ENCODE assay signal across 31 cellular contexts in the genomic region with DNA sequence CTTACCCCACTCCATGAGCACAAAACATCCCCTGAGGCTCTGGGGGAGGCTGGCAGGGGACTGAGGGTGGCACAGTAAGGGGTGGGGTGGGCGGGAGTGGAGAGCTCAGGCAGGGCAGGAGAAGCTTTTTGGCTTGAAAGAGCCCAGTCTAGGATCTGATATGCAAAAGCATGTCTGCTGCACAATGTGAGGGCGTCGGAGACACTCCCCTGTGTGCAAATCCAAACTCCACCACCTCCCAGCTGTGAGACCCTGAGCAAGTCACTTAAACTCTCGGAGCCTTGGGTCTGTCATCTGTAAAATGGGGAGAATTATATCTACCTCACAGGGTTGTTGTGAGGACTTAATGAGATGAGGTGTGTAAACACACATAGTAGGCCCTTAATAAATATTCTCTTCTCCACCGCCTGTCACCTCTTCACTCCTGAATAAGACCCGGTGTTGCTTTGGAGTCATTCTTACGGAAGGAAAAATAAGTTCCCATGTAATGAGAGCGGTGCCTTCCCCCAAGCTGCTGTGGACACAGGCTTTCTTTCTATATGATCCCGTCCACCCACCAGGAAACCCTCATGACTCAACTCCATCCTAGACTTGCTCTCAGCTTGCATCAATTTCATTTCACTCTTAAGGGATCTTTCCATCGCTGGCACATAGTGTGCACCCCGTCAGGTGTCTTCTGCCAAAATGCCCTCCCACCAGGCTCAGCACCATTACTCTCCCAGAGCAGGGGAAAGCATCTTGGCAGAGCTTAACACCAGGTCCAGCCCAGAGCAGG. TPM values are rescaled to one million over a fixed set of nuclear protein-coding genes. Genes with fewer than 3 reads are reported as not detected.
DNase-seq lines count a peak whose midpoint lies in the region; ATAC-seq, FAIRE-seq and TF ChIP-seq lines count a peak whose summit lies in the region.
"Had no signal": no experiment of that assay in that cellular context is flagged by ENCODE, and none has a peak within 500 bp of the region (broad histone marks: within the 10 kb centered on the region; RNA-seq: fewer than 3 reads in every experiment).

No MANE protein-coding gene starts in this region.

- H3K4me3 ChIP-seq in SU-DHL-6 (ENCODE audit: insufficient read depth, low read length, poor library complexity, severe bottlenecking) = no peak overlapping the region
- no peak overlapping the region for H3K4me3 ChIP-seq in gastrocnemius medialis
- H3K4me3 ChIP-seq: dorsolateral prefrontal cortex, heart left ventricle, MG63, ovary, vagina had no signal

- peak overlapping the region; percentile 10 for H3K4me2 ChIP-seq in SU-DHL-6 (ENCODE audit: low read depth, low read length, poor library complexity, severe bottlenecking)

- no peaks in the 10 kb centered on the region for H3K9me3 Mint-ChIP-seq in activated T-cell treated with anti-CD3 and anti-CD28 coated beads, Interleukin-2, amount 50 U/mL, for 24 hours
- H3K9me3 Mint-ChIP-seq: activated naive CD4-positive, alpha-beta T cell treated with anti-CD3 and anti-CD28 coated beads, Interleukin-2, amount 50 U/mL, for 24 hours; mesothelial cell of epicardium; natural killer cell had no signal

- H3K27me3 Mint-ChIP-seq in activated T-cell treated with anti-CD3 and anti-CD28 coated beads, Interleukin-2, amount 50 U/mL, for 24 hours = peaks cover 9% of the 10 kb centered on the region
- H3K27me3 Mint-ChIP-seq: activated naive CD4-positive, alpha-beta T cell treated with anti-CD3 and anti-CD28 coated beads, Interleukin-2, amount 50 U/mL, for 24 hours had no signal

- H3K4me1 Mint-ChIP-seq in activated T-cell treated with anti-CD3 and anti-CD28 coated beads, Interleukin-2, amount 50 U/mL, for 24 hours (ENCODE audit: low read depth) = peaks cover 35% of the 10 kb centered on the region
- H3K4me1 Mint-ChIP-seq: natural killer cell had no signal

- H3F3A ChIP-seq in SU-DHL-6 (ENCODE audit: insufficient read depth) = peaks cover 13% of the 10 kb centered on the region

- TF ChIP-seq CTCF in SU-DHL-6 (IDR thresholded peaks at IDR 0.05; ENCODE audit: insufficient read depth, low read length, poor library complexity, severe bottlenecking) (no peak), gastrocnemius medialis (IDR thresholded peaks at IDR 0.05 in 4 of 5, conservative IDR thresholded peaks at IDR 0.05 in 1 of 5) (no peak), GM13977 (IDR thresholded peaks at IDR 0.05; ENCODE audit: extremely low read depth, insufficient read depth, missing control alignments) (no peak)

- H3K27ac ChIP-seq in SU-DHL-6 (ENCODE audit: low read depth, low read length) (no peak overlapping the region), gastrocnemius medialis (peak overlapping the region; percentile 91 to 99 (median 96))
- H3K27ac ChIP-seq: C4-2B, dorsolateral prefrontal cortex, heart left ventricle, ovary, vagina had no signal

- no peaks in the 10 kb centered on the region for H3K27me3 ChIP-seq in SU-DHL-6 (ENCODE audit: low read length)
- H3K27me3 ChIP-seq in gastrocnemius medialis = no peaks in the 10 kb centered on the region
- H3K27me3 ChIP-seq: dorsolateral prefrontal cortex, heart left ventricle, MG63, ovary, vagina had no signal

- peak; percentile 52 for FAIRE-seq in GM12891 (lab: Jason Lieb, UNC)
- FAIRE-seq: endothelial cell of umbilical vein had no signal

- H3K4me3 Mint-ChIP-seq in activated T-cell treated with anti-CD3 and anti-CD28 coated beads, Interleukin-2, amount 50 U/mL, for 24 hours = no peak overlapping the region
- H3K4me3 Mint-ChIP-seq: activated naive CD4-positive, alpha-beta T cell treated with anti-CD3 and anti-CD28 coated beads, Interleukin-2, amount 50 U/mL, for 24 hours; mesothelial cell of epicardium; natural killer cell had no signal

- intact Hi-C loops in gastrocnemius medialis (cut with DNase I; ENCODE audit: low total_unique reads) = loop anchor here (5.0 kb wide), 1 partner anchor 1370 kb away; no protein-coding TSS in a partner anchor

- no peak overlapping the region for H2AFZ ChIP-seq in SU-DHL-6 (ENCODE audit: low read depth, low read length, severe bottlenecking)

- no peak overlapping the region for H3K9ac ChIP-seq in SU-DHL-6 (ENCODE audit: low read length)

- peak overlapping the region; percentile 15 for H3K27ac Mint-ChIP-seq in activated T-cell treated with anti-CD3 and anti-CD28 coated beads, Interleukin-2, amount 50 U/mL, for 24 hours
- H3K27ac Mint-ChIP-seq: activated naive CD4-positive, alpha-beta T cell treated with anti-CD3 and anti-CD28 coated beads, Interleukin-2, amount 50 U/mL, for 24 hours; mesothelial cell of epicardium; natural killer cell had no signal

- TF ChIP-seq POLR2A in GM12891 (IDR thresholded peaks at IDR 0.05; ENCODE audit: low read depth, low read length) (no peak), gastrocnemius medialis (IDR thresholded peaks at IDR 0.05) (no peak)

- ATAC-seq in gastrocnemius medialis (no peak), GM21423 (IDR thresholded peaks at IDR 0.05; ENCODE audit: unreplicated experiment) (no peak)
- ATAC-seq: HCT116, heart left ventricle, left lobe of liver, natural killer cell, right cardiac atrium had no signal

- no peaks in the 10 kb centered on the region for H3K9me3 ChIP-seq in SU-DHL-6 (ENCODE audit: insufficient read depth, low read length)
- no peaks in the 10 kb centered on the region for H3K9me3 ChIP-seq in gastrocnemius medialis
- H3K9me3 ChIP-seq: heart left ventricle, MG63, ovary, vagina had no signal

- no peak for DNase-seq in activated T-cell treated with anti-CD3 and anti-CD28 coated beads, Interleukin-2, amount 50 U/mL, for 24 hours
- DNase-seq in activated T-cell treated with anti-CD3 and anti-CD28 coated beads, Interleukin-2, amount 50 U/mL, for 1 hour = no peak
- no peak for DNase-seq in GM12891 (ENCODE audit: insufficient read length, low spot score)
- no peak for DNase-seq in gastrocnemius medialis
- DNase-seq in 8988T = no peak
- DNase-seq in GM13977 (ENCODE audit: low spot score) = no peak
- DNase-seq: activated CD4-positive, CD25-positive, alpha-beta regulatory T cell treated with anti-CD3 and anti-CD28 coated beads, Interleukin-2, amount 50 U/mL, for 72 hours; Calu3; dorsolateral prefrontal cortex; heart left ventricle; MG63; natural killer cell; NCI-H1436 treated with DMSO at 0.1 percent for 48 hours; NCI-H2171; NCI-H69; OCI-M1; ovary; right cardiac atrium; Right ventricle myocardium superior; stimulated activated CD4-positive, alpha-beta T cell treated with anti-CD3 and anti-CD28 coated beads, Interleukin-12 subunit alpha, Interleukin-12 subunit beta, amount 100 ng/mL, for 4 hours; stimulated activated CD8-positive, alpha-beta memory T cell treated with anti-CD3 and anti-CD28 coated beads, Interleukin-4, amount 100 ng/mL, for 48 hours; substantia nigra had no signal

- H3K36me3 ChIP-seq in SU-DHL-6 (ENCODE audit: low read length) = no peaks in the 10 kb centered on the region
- no peaks in the 10 kb centered on the region for H3K36me3 ChIP-seq in gastrocnemius medialis
- H3K36me3 ChIP-seq: heart left ventricle, MG63, ovary, vagina had no signal

- H3K36me3 Mint-ChIP-seq in activated T-cell treated with anti-CD3 and anti-CD28 coated beads, Interleukin-2, amount 50 U/mL, for 24 hours (ENCODE audit: low read depth) = no peaks in the 10 kb centered on the region
- H3K36me3 Mint-ChIP-seq: activated naive CD4-positive, alpha-beta T cell treated with anti-CD3 and anti-CD28 coated beads, Interleukin-2, amount 50 U/mL, for 24 hours; mesothelial cell of epicardium; natural killer cell had no signal

- H3K4me1 ChIP-seq in gastrocnemius medialis = peaks cover 79 to 85% of the 10 kb centered on the region in 2 donors
- H3K4me1 ChIP-seq: vagina had no signal

- no peaks in the 10 kb centered on the region for H3K79me2 ChIP-seq in SU-DHL-6 (ENCODE audit: insufficient read depth, low read length)

- no peaks in the 10 kb centered on the region for H3K9me2 ChIP-seq in SU-DHL-6 (replicated peaks; ENCODE audit: insufficient read depth, low read length)

- in situ Hi-C loops in gastrocnemius medialis (cut with MboI; ENCODE audit: low sequenced_read_pairs in 4 of 4) = no loop called here
- in situ Hi-C loops in GM13977 (cut with MboI; ENCODE audit: low pct_unique_long_range_greater_than_20kb, low sequenced_read_pairs, unreplicated experiment) = no loop called here

- H4K20me1 ChIP-seq in SU-DHL-6 (ENCODE audit: low read depth, low read length) = no peaks in the 10 kb centered on the region

TF ChIP-seq in GM12891, 5 proteins besides CTCF, POLR2A, EP300 and RAD21:
- TF ChIP-seq PAX5 (IDR thresholded peaks at IDR 0.05; ENCODE audit: insufficient read depth, low read length, severe bottlenecking) (no peak), POLR2AphosphoS5 (IDR thresholded peaks at IDR 0.05; ENCODE audit: low read depth, low read length) (no peak), SPI1 (IDR thresholded peaks at IDR 0.05; ENCODE audit: low read depth, low read length) (no peak), TAF1 (IDR thresholded peaks at IDR 0.05; ENCODE audit: low read depth, low read length) (no peak), POU2F2 (IDR thresholded peaks at IDR 0.05; ENCODE audit: low read depth, low read length) (no peak)

RNA-seq across cellular contexts. Expression of a gene that starts 12.5 kb away (rescaled TPM):
- polyA plus RNA-seq in GM12891 (2012; ENCODE audit: low read depth, missing spikeins) = 8.7 TPM
- total RNA-seq in gastrocnemius medialis = 10 to 100 TPM in 3 of 4 donors, 1 to 10 TPM in 1; 5.0 to 30.0 (median 20.8) TPM
- total RNA-seq: Calu3 had no signal
